8 cellular contexts compared by ENCODE assay signal in genomic region chr19:35135389-35135909, GRCh38. TPM values are rescaled to one million over a fixed set of nuclear protein-coding genes. Genes with fewer than 3 reads are reported as not detected.
DNase-seq lines count a peak whose midpoint lies in the region; ATAC-seq, FAIRE-seq and TF ChIP-seq lines count a peak whose summit lies in the region.

No MANE protein-coding gene starts in this region.

- no peak overlapping the region for H3K4me3 ChIP-seq in Loucy (ENCODE audit: low read length, poor library complexity, severe bottlenecking)
- no peak overlapping the region for H3K4me3 ChIP-seq in astrocyte (ENCODE audit: insufficient read depth, low read depth, low read length)
- H3K4me3 ChIP-seq in hepatocyte, result no peak overlapping the region
- no peak overlapping the region for H3K4me3 ChIP-seq in retinal pigment epithelial cell (ENCODE audit: low read length)

- no peak for FAIRE-seq in astrocyte (lab: Jason Lieb, UNC)

- no peaks in the 10 kb centered on the region for H3K36me3 ChIP-seq in Loucy (ENCODE audit: insufficient read depth, low read length)
- no peaks in the 10 kb centered on the region for H3K36me3 ChIP-seq in astrocyte (ENCODE audit: insufficient read depth, low read length)
- H3K36me3 ChIP-seq in hepatocyte (replicated peaks; ENCODE audit: insufficient read depth, low read depth), result no peaks in the 10 kb centered on the region

- peaks cover 23% of the 10 kb centered on the region for H3K27me3 Mint-ChIP-seq in astrocyte (ENCODE audit: low read depth, unreplicated experiment)

- TF ChIP-seq CTCF in Loucy (conservative IDR thresholded peaks at IDR 0.05; ENCODE audit: low read length) (peak; percentile 83), astrocyte (IDR thresholded peaks at IDR 0.05; ENCODE audit: insufficient read depth, low read depth, low read length) (peak; percentile 48), hepatocyte (IDR thresholded peaks at IDR 0.05; ENCODE audit: poor library complexity) (peak; percentile 87), retinal pigment epithelial cell (conservative IDR thresholded peaks at IDR 0.05; ENCODE audit: low read depth, low read length) (peak; percentile 86)

- H3K4me3 Mint-ChIP-seq in astrocyte (ENCODE audit: unreplicated experiment), result no peak overlapping the region

- H3K9ac ChIP-seq in Loucy (ENCODE audit: low read depth, low read length, poor library complexity, severe bottlenecking) (no peak overlapping the region), astrocyte (ENCODE audit: low read length) (no peak overlapping the region)

- DNase-seq in GDM1 (lab: John Stamatoyannopoulos, UW) (peak; percentile 44), T-helper 1 cell (peak in 4 of 5 donors; percentile 34 to 65 (median 50)), astrocyte (ENCODE audit: low read depth) (peak; percentile 20), hepatocyte (ENCODE audit: low spot score) (peak; percentile 88), retinal pigment epithelial cell (ENCODE audit: low read depth) (no peak)

- H3K36me3 Mint-ChIP-seq in astrocyte (ENCODE audit: low read depth, unreplicated experiment), result no peaks in the 10 kb centered on the region

- WGBS in hepatocyte (ENCODE audit: low lambda C conversion rate, missing lambda C conversion rate), result 1% methylated on average over 5 of the region's 7 CpGs

- H3F3A ChIP-seq in Loucy (ENCODE audit: low read depth), result no peaks in the 10 kb centered on the region

- no peaks in the 10 kb centered on the region for H4K20me1 ChIP-seq in Loucy (ENCODE audit: insufficient read depth, low read length, poor library complexity, severe bottlenecking)
- no peaks in the 10 kb centered on the region for H4K20me1 ChIP-seq in astrocyte (ENCODE audit: insufficient read depth, low read length)
- H4K20me1 ChIP-seq in hepatocyte (ENCODE audit: insufficient read depth, poor library complexity, severe bottlenecking), result no peaks in the 10 kb centered on the region

- H3K9me2 ChIP-seq in Loucy (replicated peaks; ENCODE audit: low read depth, low read length) (no peaks in the 10 kb centered on the region), hepatocyte (replicated peaks; ENCODE audit: insufficient read depth) (no peaks in the 10 kb centered on the region)

- H3K27me3 ChIP-seq in Loucy (ENCODE audit: insufficient read depth, low read length, poor library complexity, severe bottlenecking), result no peaks in the 10 kb centered on the region
- H3K27me3 ChIP-seq in astrocyte (ENCODE audit: insufficient read depth, low read length), result peaks cover 3% of the 10 kb centered on the region
- H3K27me3 ChIP-seq in hepatocyte, result no peaks in the 10 kb centered on the region

- H3K4me1 ChIP-seq in Loucy (ENCODE audit: insufficient read depth, low read length, poor library complexity, severe bottlenecking) (no peaks in the 10 kb centered on the region), astrocyte (ENCODE audit: insufficient read depth, low read length) (peaks cover 4% of the 10 kb centered on the region), hepatocyte (ENCODE audit: insufficient read depth) (peaks cover 40% of the 10 kb centered on the region)

- H3K27ac ChIP-seq in astrocyte (ENCODE audit: low read depth, low read length) (no peak overlapping the region), hepatocyte (peak overlapping the region; percentile 41)

- no peak for ATAC-seq in GM21619 (IDR thresholded peaks at IDR 0.05; ENCODE audit: unreplicated experiment)
- ATAC-seq in GM21390 (IDR thresholded peaks at IDR 0.05; ENCODE audit: unreplicated experiment), result no peak

- H3K9me3 ChIP-seq in Loucy (ENCODE audit: insufficient read depth, low read depth, low read length) (no peaks in the 10 kb centered on the region), astrocyte (ENCODE audit: insufficient read depth, low read depth, low read length) (no peaks in the 10 kb centered on the region), hepatocyte (ENCODE audit: low read depth) (no peaks in the 10 kb centered on the region)

- H2AFZ ChIP-seq in Loucy (ENCODE audit: low read length) (no peak overlapping the region), astrocyte (ENCODE audit: low read depth, low read length) (no peak overlapping the region), hepatocyte (no peak overlapping the region)

- peaks cover 7% of the 10 kb centered on the region for H3K4me1 Mint-ChIP-seq in astrocyte (ENCODE audit: low read depth, unreplicated experiment)

- H3K4me2 ChIP-seq in Loucy (ENCODE audit: low read depth, low read length, poor library complexity, severe bottlenecking) (no peak overlapping the region), astrocyte (ENCODE audit: low read length) (no peak overlapping the region), hepatocyte (peak overlapping the region; percentile 69)

- H3K79me2 ChIP-seq in Loucy (ENCODE audit: insufficient read depth, low read length) (no peaks in the 10 kb centered on the region), astrocyte (ENCODE audit: insufficient read depth, low read length) (no peaks in the 10 kb centered on the region), hepatocyte (no peaks in the 10 kb centered on the region)

- no peak overlapping the region for H3K27ac Mint-ChIP-seq in astrocyte (ENCODE audit: unreplicated experiment)

- peaks cover 8% of the 10 kb centered on the region for H3K9me3 Mint-ChIP-seq in astrocyte (ENCODE audit: unreplicated experiment)

RNA-seq across cellular contexts. Expression of gene LGI4, which starts 0.6 kb away (rescaled TPM):
- total RNA-seq in astrocyte (0.20 and 0.29 TPM in 2 replicates), hepatocyte (2.4 and 6.3 TPM in 2 replicates)
- 5.2 and 8.8 TPM in 2 replicates for polyA plus RNA-seq in hepatocyte

RNA-seq across cellular contexts. Expression of gene FXYD1, which starts 3.2 kb away (rescaled TPM):
- 0.52 and 1.1 TPM in 2 replicates for total RNA-seq in astrocyte
- 2.9 and 7.5 TPM in 2 replicates for total RNA-seq in hepatocyte
- polyA plus RNA-seq in hepatocyte, result 18.5 and 22.0 TPM in 2 replicates

RNA-seq across cellular contexts. Expression of gene FXYD7, which starts 7.6 kb away (rescaled TPM):
- 0.65 TPM in 1 of 2 replicates, not detected in the other for total RNA-seq in astrocyte
- total RNA-seq in hepatocyte, result 0.27 TPM in 1 of 2 replicates, not detected in the other
- 0.22 and 0.46 TPM in 2 replicates for polyA plus RNA-seq in hepatocyte

RNA-seq across cellular contexts. Expression of gene FXYD5, which starts 19.1 kb away (rescaled TPM):
- total RNA-seq in astrocyte (96.9 and 108 TPM in 2 replicates), hepatocyte (36.4 and 42.8 TPM in 2 replicates)
- 81.1 and 90.2 TPM in 2 replicates for polyA plus RNA-seq in hepatocyte

RNA-seq across cellular contexts. Expression of gene FXYD3, which starts 19.8 kb away (rescaled TPM):
- total RNA-seq in astrocyte, result not detected in 2 replicates
- 225 and 235 TPM in 2 replicates for total RNA-seq in hepatocyte
- polyA plus RNA-seq in hepatocyte, result 491 and 542 TPM in 2 replicates
